13 cellular contexts compared by ENCODE assay signal in the genomic region with DNA sequence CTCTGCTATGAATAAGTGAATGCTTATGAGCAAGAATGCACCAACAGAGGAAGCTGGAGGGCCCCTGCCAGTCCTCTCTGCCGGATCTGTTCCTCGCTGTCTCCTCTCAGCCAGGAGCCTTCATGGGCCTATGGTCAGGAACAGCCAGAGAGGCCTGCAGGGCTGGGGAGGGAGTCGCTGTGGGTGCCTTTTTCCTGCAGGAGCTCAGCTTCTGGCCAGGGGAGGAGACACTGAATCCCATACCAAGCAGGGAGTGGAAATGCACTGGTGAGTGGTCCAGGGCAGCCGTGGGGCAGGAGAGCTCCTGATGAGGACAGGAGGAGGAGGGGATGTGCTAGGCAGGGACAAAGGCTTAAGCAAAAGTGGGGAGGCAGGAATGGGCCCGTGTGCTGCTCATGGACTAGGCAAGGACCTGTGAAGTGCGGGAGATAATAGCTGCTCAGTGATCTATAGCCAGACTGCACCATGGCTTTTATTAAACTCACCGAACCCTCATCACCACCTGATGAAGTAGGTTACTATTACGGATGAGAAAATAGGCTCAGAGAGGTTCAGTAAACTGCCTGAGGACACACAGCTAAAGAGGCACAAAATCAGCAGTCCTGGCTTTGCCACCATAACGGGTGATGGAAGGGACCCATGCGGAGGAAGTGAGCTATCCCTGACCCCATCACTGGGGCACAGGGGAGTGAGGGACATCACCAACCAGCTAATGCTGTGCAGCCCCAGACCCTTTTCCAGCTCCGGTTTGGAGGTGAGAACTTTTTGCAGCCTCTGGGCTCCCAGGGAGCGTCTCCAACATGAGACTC. TPM values are rescaled to one million over a fixed set of nuclear protein-coding genes. Genes with fewer than 3 reads are reported as not detected.
A peak's percentile ranks its signal among the peaks of the same experiment; 100 is the strongest.
DNase-seq lines count a peak whose midpoint lies in the region; ATAC-seq lines count a peak whose summit lies in the region.
"Had no signal": no experiment of that assay in that cellular context is flagged by ENCODE, and none has a peak within 500 bp of the region (broad histone marks: within the 10 kb centered on the region; RNA-seq: fewer than 3 reads in every experiment).

No MANE protein-coding gene starts in this region.

- no peaks in the 10 kb centered on the region for H3K27me3 ChIP-seq in subcutaneous abdominal adipose tissue (ENCODE audit: control insufficient read depth in 5 of 5, insufficient read depth in 4 of 5, low read length in 5 of 5)

- H3K4me3 ChIP-seq in subcutaneous abdominal adipose tissue (ENCODE audit: low read depth in 1 of 5, low read length in 5 of 5), result no peak overlapping the region

- H3K9ac ChIP-seq in subcutaneous abdominal adipose tissue (ENCODE audit: low read length in 5 of 5), result peak overlapping the region in 3 of 5 donors; percentile 2 to 30 (median 26)

- H3K36me3 ChIP-seq in subcutaneous abdominal adipose tissue (ENCODE audit: control insufficient read depth in 5 of 5, insufficient read depth in 5 of 5, low read length in 5 of 5), result no peaks in the 10 kb centered on the region

- intact Hi-C loops in left ventricle myocardium superior (cut with micrococcal nuclease), result loop anchor here (10.0 kb wide), 1 partner anchor 71 kb away; a partner anchor contains a TSS

- DNase-seq in NCI-H82 (lab: John Stamatoyannopoulos, UW) (peak; percentile 33), NCI-H82 treated with DMSO at 0.1 percent for 48 hours (lab: John Stamatoyannopoulos, UW; ENCODE audit: unreplicated experiment) (no peak), left ventricle myocardium superior (no peak)
- no peak for DNase-seq in stimulated activated naive CD8-positive, alpha-beta T cell treated with anti-CD3 and anti-CD28 coated beads, Interleukin-15, Interleukin-2, amounts not matched to agents 100 U/mL and 50 U/mL, for 24 hours
- DNase-seq: activated CD4-positive, alpha-beta T cell treated with anti-CD3 and anti-CD28 coated beads for 48 hours; activated naive CD4-positive, alpha-beta T cell treated with anti-CD3 and anti-CD28 coated beads for 36 hours; DMS79; hippocampal formation; naive thymus-derived CD4-positive, alpha-beta T cell; NCI-H2227 treated with DMSO at 0.1 percent for 48 hours had no signal

- H3K4me1 ChIP-seq in subcutaneous abdominal adipose tissue (ENCODE audit: control insufficient read depth in 5 of 5, insufficient read depth in 5 of 5, low read length in 5 of 5), result peaks cover 1 to 45% (median 38%) of the 10 kb centered on the region in 5 donors

- H3K27ac ChIP-seq in subcutaneous abdominal adipose tissue (ENCODE audit: low read depth, low read length), result no peak overlapping the region
- H3K27ac ChIP-seq: 22Rv1 had no signal

- no peaks in the 10 kb centered on the region for H3K9me3 ChIP-seq in subcutaneous abdominal adipose tissue (ENCODE audit: control insufficient read depth in 5 of 5, low read length in 5 of 5)

- peak; percentile 1 for ATAC-seq in left ventricle myocardium superior
- no peak for ATAC-seq in stimulated activated naive CD8-positive, alpha-beta T cell treated with anti-CD3 and anti-CD28 coated beads, Interleukin-15, Interleukin-2, amounts not matched to agents 100 U/mL and 50 U/mL, for 24 hours
- no peak for ATAC-seq in GM21423 (IDR thresholded peaks at IDR 0.05; ENCODE audit: unreplicated experiment)
- ATAC-seq: naive thymus-derived CD4-positive, alpha-beta T cell had no signal

RNA-seq across cellular contexts. Expression of a gene that starts 7.1 kb away (rescaled TPM):
- 2.1 TPM for total RNA-seq in left ventricle myocardium superior

RNA-seq across cellular contexts. Expression of a gene that starts 11.8 kb away (rescaled TPM):
- 25.3 TPM for total RNA-seq in left ventricle myocardium superior

RNA-seq across cellular contexts. Expression of a gene that starts 48.3 kb away (rescaled TPM):
- total RNA-seq in left ventricle myocardium superior, result 270 TPM

RNA-seq across cellular contexts. Expression of a gene that starts 59.1 kb away (rescaled TPM):
- total RNA-seq in left ventricle myocardium superior, result 48.5 TPM
